ENCODE assay signal across 20 cellular contexts in the genomic region with DNA sequence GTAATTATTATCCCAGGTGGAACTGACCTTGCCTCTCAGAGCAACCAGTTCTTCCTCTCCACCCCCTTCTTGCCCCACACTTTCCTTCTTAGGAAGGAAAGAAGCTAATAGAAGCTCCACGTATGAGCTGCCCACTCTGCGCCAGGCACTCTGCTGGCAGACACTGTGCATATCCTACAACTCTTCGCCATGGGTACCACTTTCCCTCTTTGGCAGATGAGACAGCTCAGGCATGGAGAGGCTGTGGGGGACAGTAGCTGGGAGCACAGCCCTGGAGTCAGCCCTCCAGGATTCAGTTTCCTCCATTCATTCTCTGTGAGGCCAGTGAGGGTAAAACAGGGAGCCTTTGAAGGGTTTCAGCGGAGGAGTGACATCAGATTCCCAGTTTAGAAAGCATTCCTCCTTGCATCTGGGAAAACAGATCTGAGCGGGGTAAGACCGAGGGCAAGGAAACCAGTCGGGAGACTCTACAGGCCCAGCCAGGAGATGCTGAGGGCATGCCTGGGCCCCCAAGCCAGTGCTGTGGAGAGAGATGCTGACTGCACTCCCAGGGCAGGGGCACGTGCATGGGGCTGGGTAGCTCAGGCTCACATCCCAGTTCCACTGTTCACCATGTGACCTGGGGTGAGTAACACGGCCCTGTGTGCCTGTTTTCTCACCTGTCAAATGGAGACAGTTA. TPM values are rescaled to one million over a fixed set of nuclear protein-coding genes. Genes with fewer than 3 reads are reported as not detected.
DNase-seq lines count a peak whose midpoint lies in the region; ATAC-seq and TF ChIP-seq lines count a peak whose summit lies in the region.
"Had no signal": no experiment of that assay in that cellular context is flagged by ENCODE, and none has a peak within 500 bp of the region (broad histone marks: within the 10 kb centered on the region; RNA-seq: fewer than 3 reads in every experiment).

No MANE protein-coding gene starts in this region.

- H3K27me3 ChIP-seq in sigmoid colon, result no peaks in the 10 kb centered on the region
- H3K27me3 ChIP-seq: neural progenitor cell had no signal

- no peaks in the 10 kb centered on the region for H3K9me3 ChIP-seq in sigmoid colon

- H3K4me1 ChIP-seq in sigmoid colon, result peaks cover 0 to 7% (median 7%) of the 10 kb centered on the region in 4 donors

- intact Hi-C loops in sigmoid colon (cut with DNase I), result no loop called here

- H3K4me3 ChIP-seq in sigmoid colon, result no peak overlapping the region
- H3K4me3 ChIP-seq: neural progenitor cell had no signal

- peaks cover 0 to 3% (median 0%) of the 10 kb centered on the region in 4 donors for H3K36me3 ChIP-seq in sigmoid colon
- H3K36me3 ChIP-seq: neural progenitor cell had no signal

- peak overlapping the region in 1 of 4 donors; percentile 18 for H3K27ac ChIP-seq in sigmoid colon
- H3K27ac ChIP-seq: HL-60, neural progenitor cell had no signal

- ATAC-seq in HG03521 (IDR thresholded peaks at IDR 0.05; ENCODE audit: unreplicated experiment) (no peak), HG03159 (IDR thresholded peaks at IDR 0.05; ENCODE audit: unreplicated experiment) (no peak)
- ATAC-seq: HCT116; stimulated activated naive CD8-positive, alpha-beta T cell treated with anti-CD3 and anti-CD28 coated beads, Interleukin-15, Interleukin-2, amounts not matched to agents 100 U/mL and 50 U/mL, for 24 hours had no signal

- no peak for TF ChIP-seq CTCF in sigmoid colon (IDR thresholded peaks at IDR 0.05)

- WGBS in sigmoid colon, 2 donors, result 79 to 90% methylated on average over 9 of the region's 9 CpGs

- peak; percentile 32 for DNase-seq in Ammon's horn (ENCODE audit: low spot score)
- DNase-seq in brain pericyte (ENCODE audit: low read depth, low spot score), result peak; percentile 18
- DNase-seq in left kidney (ENCODE audit: low read depth, low spot score), result peak; percentile 89
- peak; percentile 61 for DNase-seq in sigmoid colon
- DNase-seq in NCI-H1048 (lab: John Stamatoyannopoulos, UW), result no peak
- DNase-seq in stimulated activated CD4-positive, alpha-beta T cell treated with anti-CD3 and anti-CD28 coated beads, Interleukin-2, amount 100 ng/mL, for 48 hours, result no peak
- DNase-seq: activated CD4-positive, alpha-beta T cell treated with anti-CD3 and anti-CD28 coated beads, Interleukin-2, amount 50 U/mL, for 1 hour; activated gamma-delta T cell treated with Interleukin-2 at 50 U/mL for 16 hours; IMR-90; NCI-H146; NCI-H82; OCI-M1; SHP77; stimulated activated naive CD8-positive, alpha-beta T cell treated with anti-CD3 and anti-CD28 coated beads, Interleukin-15, Interleukin-2, amounts not matched to agents 100 U/mL and 50 U/mL, for 24 hours had no signal

- no peak for TF ChIP-seq POLR2A in sigmoid colon (IDR thresholded peaks at IDR 0.05)

- no peak for TF ChIP-seq EP300 in sigmoid colon (IDR thresholded peaks at IDR 0.05)

RNA-seq across cellular contexts. Expression of gene EMID1, which starts 58.3 kb away (rescaled TPM):
- total RNA-seq in sigmoid colon, result 1 to 10 TPM in 2 of 4 donors, under 1 TPM in 2; 0.27 to 4.7 (median 1.2) TPM
- 1 to 10 TPM; 3.2 to 5.9 (median 3.6) TPM for polyA plus RNA-seq in sigmoid colon
- polyA plus RNA-seq: CD14-positive monocyte had no signal

Comparison
In these comparisons a context has a peak if more than half of its experiments do, and no peak if none do; other contexts are left out.
1. DNase-seq: peak in Ammon's horn (single experiment), brain pericyte (single experiment), left kidney (single experiment) and sigmoid colon (single experiment); none in NCI-H1048 (single experiment) and stimulated activated CD4-positive, alpha-beta T cell treated with anti-CD3 and anti-CD28 coated beads, Interleukin-2, amount 100 ng/mL, for 48 hours (0 of 2).